ENCODE assay signal across 8 cellular contexts in the genomic region with DNA sequence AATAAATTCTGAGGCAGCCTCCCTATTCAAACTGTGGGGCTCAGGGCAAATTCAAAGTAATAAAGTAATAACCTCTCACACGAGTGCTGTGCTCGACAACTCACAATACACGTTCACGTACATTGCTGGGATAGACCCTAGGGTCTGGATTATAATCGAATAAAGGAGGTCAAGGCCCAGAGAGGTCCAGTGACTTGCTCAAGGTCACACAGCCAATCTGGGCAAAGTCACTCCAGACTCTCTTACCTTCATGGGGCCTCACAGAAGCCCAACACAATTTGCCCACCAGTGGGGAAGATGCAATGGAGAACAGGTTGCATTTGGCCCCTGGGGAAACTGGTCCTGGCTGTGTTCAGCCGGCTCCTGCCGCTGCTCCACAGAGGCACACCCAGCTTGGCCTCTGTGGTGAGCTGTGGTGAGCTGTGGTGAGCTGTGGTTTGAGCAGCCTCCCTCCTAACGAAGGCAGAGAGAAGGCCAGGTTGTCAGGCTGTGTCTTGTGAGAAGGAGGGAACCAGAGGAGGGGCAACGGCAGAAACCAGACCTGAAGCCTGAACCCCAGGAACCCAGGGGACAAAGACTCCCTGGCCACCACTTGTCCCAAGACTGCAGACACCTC. TPM values are rescaled to one million over a fixed set of nuclear protein-coding genes. Genes with fewer than 3 reads are reported as not detected.
DNase-seq lines count a peak whose midpoint lies in the region; ATAC-seq and TF ChIP-seq lines count a peak whose summit lies in the region.

No MANE protein-coding gene starts in this region.

- H3K9me3 ChIP-seq in right atrium auricular region: no peaks in the 10 kb centered on the region

- no peak for TF ChIP-seq CTCF in right atrium auricular region (IDR thresholded peaks at IDR 0.05)

- H3K27me3 ChIP-seq in right atrium auricular region: no peaks in the 10 kb centered on the region

- H3K36me3 ChIP-seq in right atrium auricular region: no peaks in the 10 kb centered on the region

- H3K27ac ChIP-seq in right atrium auricular region: no peak overlapping the region

- peak; percentile 41 for TF ChIP-seq POLR2A in Raji (IDR thresholded peaks at IDR 0.05; ENCODE audit: insufficient read depth, low read depth, low read length)

- no peak overlapping the region for H3K4me3 ChIP-seq in right atrium auricular region

- DNase-seq in AG20443 (ENCODE audit: low spot score): peak; percentile 42
- peak; percentile 84 for DNase-seq in astrocyte of the hippocampus (ENCODE audit: low read depth, low spot score)
- peak; percentile 59 to 60 for DNase-seq in stimulated activated CD4-positive, alpha-beta T cell treated with anti-CD3 and anti-CD28 coated beads, Interleukin-15, amount 100 ng/mL, for 48 hours (ENCODE audit: low read depth in 2 of 2)
- DNase-seq in NCI-H146 treated with DMSO at 0.1 percent for 48 hours (lab: John Stamatoyannopoulos, UW; ENCODE audit: unreplicated experiment): no peak
- no peak for DNase-seq in right atrium auricular region (ENCODE audit: low spot score)

- peaks cover 3 to 16% of the 10 kb centered on the region in 2 donors for H3K4me1 ChIP-seq in right atrium auricular region

- peak; percentile 31 for ATAC-seq in GM21786 (IDR thresholded peaks at IDR 0.05; ENCODE audit: unreplicated experiment)
- ATAC-seq in GM21447 (IDR thresholded peaks at IDR 0.05; ENCODE audit: unreplicated experiment): no peak

RNA-seq across cellular contexts. Expression of gene NUAK2, which starts 35.1 kb away (rescaled TPM):
- total RNA-seq in right atrium auricular region: 1 to 10 TPM in 1 of 2 donors, under 1 TPM in 1; 0.67 to 1.7 TPM

RNA-seq across cellular contexts. Expression of gene TMCC2, which starts 58.7 kb away (rescaled TPM):
- total RNA-seq in right atrium auricular region: 10 to 100 TPM in 1 of 2 donors, 1 to 10 TPM in 1; 8.5 to 11.9 TPM

Comparison
In these comparisons a context has a peak if more than half of its experiments do, and no peak if none do; other contexts are left out.
1. DNase-seq: peak in AG20443 (single experiment), astrocyte of the hippocampus (single experiment) and stimulated activated CD4-positive, alpha-beta T cell treated with anti-CD3 and anti-CD28 coated beads, Interleukin-15, amount 100 ng/mL, for 48 hours (2 of 2); none in NCI-H146 treated with DMSO at 0.1 percent for 48 hours (single experiment) and right atrium auricular region (single experiment).